In genomic region chr5:108822211-108822947, GRCh38 we compare ENCODE assay signal across 19 cellular contexts.
DNase-seq lines count a peak whose midpoint lies in the region; ATAC-seq, FAIRE-seq and TF ChIP-seq lines count a peak whose summit lies in the region.
"Had no signal": no experiment of that assay in that cellular context is flagged by ENCODE, and none has a peak within 500 bp of the region (broad histone marks: within the 10 kb centered on the region; RNA-seq: fewer than 3 reads in every experiment).

No MANE protein-coding gene starts in this region.

- intact Hi-C loops in HepG2 (cut with micrococcal nuclease; ENCODE audit: unreplicated experiment) (no loop called here), right lobe of liver (cut with DNase I) (no loop called here), K562 (cut with micrococcal nuclease) (loop anchor here (10.0 kb wide), 1 partner anchor 138 kb away; no protein-coding TSS in a partner anchor)

- DNase-seq in HepG2 (ENCODE audit: low spot score) (peak; percentile 1), right lobe of liver (no peak), K562 (ENCODE audit: extremely low read depth in 1 of 4, low spot score in 3 of 4) (no peak), cerebellar nuclear complex (lab: John Stamatoyannopoulos, UW) (no peak)
- DNase-seq: AML-193; Caco-2; Calu3; CD4-positive, alpha-beta T cell; CD8-positive, alpha-beta T cell; DMS79 treated with DMSO at 0.1 percent for 48 hours; GF-D8 had no signal

- CTCF ChIA-PET in HepG2 (lab: Yijun Ruan, JAX; ENCODE audit: low intra/inter-chr PET ratio, low total read pairs), result no interaction called here
- CTCF ChIA-PET in K562 (lab: Yijun Ruan, JAX; ENCODE audit: low intra/inter-chr PET ratio), result no interaction called here

- FAIRE-seq in HepG2 (lab: Jason Lieb, UNC) (no peak), K562 (lab: Jason Lieb, UNC) (no peak)
- FAIRE-seq: A549, GM12892, GM18507 had no signal

- H3K36me3 ChIP-seq in HepG2 (replicated peaks in 1 of 2; ENCODE audit: control insufficient read depth in 1 of 2, insufficient read depth in 2 of 2, low read length in 2 of 2) (no peaks in the 10 kb centered on the region), right lobe of liver (no peaks in the 10 kb centered on the region), K562 (ENCODE audit: control insufficient read depth, insufficient read depth, low read length) (no peaks in the 10 kb centered on the region)
- H3K36me3 ChIP-seq: BLaER1 treated with 17β-estradiol and CSF1 and Interleukin-3, amounts not matched to agents 10 nM and 100 nM had no signal

- 83% methylated on average over 7 of the region's 7 CpGs for WGBS in HepG2 (ENCODE audit: low lambda C conversion rate)
- WGBS in right lobe of liver (ENCODE audit: insufficient coverage, low coverage, low lambda C conversion rate, missing lambda C conversion rate), result 85% methylated on average over 7 of the region's 7 CpGs
- WGBS in K562 (ENCODE audit: insufficient coverage, low coverage, missing lambda C conversion rate), result 58% methylated on average over 7 of the region's 7 CpGs

- POLR2A ChIA-PET in HepG2 (lab: Yijun Ruan, JAX), result no interaction called here
- POLR2A ChIA-PET in K562 (lab: Yijun Ruan, JAX), result no interaction called here

- TF ChIP-seq POLR2A in HepG2 (IDR thresholded peaks at IDR 0.05; ENCODE audit: insufficient read depth in 1 of 2, low read depth in 2 of 2, low read length in 2 of 2), result no peak
- no peak for TF ChIP-seq POLR2A in right lobe of liver (IDR thresholded peaks at IDR 0.05)
- TF ChIP-seq POLR2A in K562 (conservative IDR thresholded peaks at IDR 0.05), result no peak

- H4K20me1 ChIP-seq in HepG2 (ENCODE audit: insufficient read depth, low read length) (no peaks in the 10 kb centered on the region), K562 (replicated peaks; ENCODE audit: control insufficient read depth, insufficient read depth, low read length) (no peaks in the 10 kb centered on the region)
- H4K20me1 ChIP-seq: BLaER1 treated with 17β-estradiol and CSF1 and Interleukin-3, amounts not matched to agents 10 nM and 100 nM had no signal

- BruUV-seq in HepG2 (replicated peaks; lab: Mats Ljungman, UMichigan) (no TSS peak), K562 (replicated peaks; lab: Mats Ljungman, UMichigan) (no TSS peak)

- H3K79me2 ChIP-seq in HepG2 (ENCODE audit: insufficient read depth, low read length), result no peaks in the 10 kb centered on the region
- H3K79me2 ChIP-seq in K562 (ENCODE audit: control insufficient read depth, insufficient read depth, low read length), result no peaks in the 10 kb centered on the region

- H3K4me1 ChIP-seq in HepG2 (ENCODE audit: insufficient read depth, low read length) (no peaks in the 10 kb centered on the region), right lobe of liver (no peaks in the 10 kb centered on the region), K562 (replicated peaks in 1 of 2; ENCODE audit: control insufficient read depth in 2 of 2, insufficient read depth in 2 of 2, low read length in 2 of 2) (no peaks in the 10 kb centered on the region)
- H3K4me1 ChIP-seq: A549, Caco-2 had no signal

- H3K4me3 ChIP-seq in HepG2 (replicated peaks in 1 of 3; ENCODE audit: insufficient read depth in 1 of 3, low read depth in 2 of 3, low read length in 3 of 3) (no peak overlapping the region), right lobe of liver (no peak overlapping the region), K562 (no peak overlapping the region)
- H3K4me3 ChIP-seq: A549; BLaER1 treated with 17β-estradiol and CSF1 and Interleukin-3, amounts not matched to agents 10 nM and 100 nM; GM12878 had no signal

- H3K9me3 ChIP-seq in HepG2 (ENCODE audit: low read length) (no peaks in the 10 kb centered on the region), right lobe of liver (no peaks in the 10 kb centered on the region), K562 (replicated peaks; ENCODE audit: control insufficient read depth, insufficient read depth, low read depth, low read length) (no peaks in the 10 kb centered on the region)
- H3K9me3 ChIP-seq: A549, Caco-2 had no signal

- H3K4me2 ChIP-seq in HepG2 (ENCODE audit: low read depth, low read length) (no peak overlapping the region), K562 (ENCODE audit: insufficient read depth, low read length) (no peak overlapping the region)
- H3K4me2 ChIP-seq: A549; BLaER1 treated with 17β-estradiol and CSF1 and Interleukin-3, amounts not matched to agents 10 nM and 100 nM had no signal

- H2AFZ ChIP-seq in HepG2 (ENCODE audit: low read length) (no peak overlapping the region), K562 (ENCODE audit: low read depth, low read length) (no peak overlapping the region)

- TF ChIP-seq EP300 in HepG2 (IDR thresholded peaks at IDR 0.05; ENCODE audit: low read depth in 2 of 2, low read length in 2 of 2), result no peak
- no peak for TF ChIP-seq EP300 in HepG2 (CRISPR knock-in tag; IDR thresholded peaks at IDR 0.05; ENCODE audit: borderline replicate concordance)
- no peak for TF ChIP-seq EP300 in K562 (IDR thresholded peaks at IDR 0.05; ENCODE audit: low read length)

- H3K27ac ChIP-seq in HepG2 (ENCODE audit: extremely low read length, insufficient read depth, low read length) (no peak overlapping the region), right lobe of liver (no peak overlapping the region), K562 (ENCODE audit: extremely low read depth, low read depth, low read length) (no peak overlapping the region)
- H3K27ac ChIP-seq: 22Rv1; A549; BLaER1 treated with 17β-estradiol and CSF1 and Interleukin-3, amounts not matched to agents 10 nM and 100 nM; C4-2B had no signal

- H3K9me1 ChIP-seq in K562 (ENCODE audit: control insufficient read depth, insufficient read depth, low read length), result no peaks in the 10 kb centered on the region

- H3K27me3 ChIP-seq in HepG2 (ENCODE audit: control insufficient read depth in 1 of 2, insufficient read depth in 2 of 2, low read length in 2 of 2) (no peaks in the 10 kb centered on the region), right lobe of liver (no peaks in the 10 kb centered on the region), K562 (ENCODE audit: control insufficient read depth in 2 of 2, insufficient read depth in 2 of 2, low read length in 2 of 2) (no peaks in the 10 kb centered on the region)
- H3K27me3 ChIP-seq: BLaER1 treated with 17β-estradiol and CSF1 and Interleukin-3, amounts not matched to agents 10 nM and 100 nM had no signal

- no peak for ATAC-seq in HepG2
- ATAC-seq in right lobe of liver, result no peak
- no peak for ATAC-seq in K562
- ATAC-seq in HG02798 (IDR thresholded peaks at IDR 0.05; ENCODE audit: poor library complexity, unreplicated experiment), result no peak
- ATAC-seq: A549; CD8-positive, alpha-beta T cell; GM12878 had no signal

- in situ Hi-C loops in HepG2 (cut with HindIII; ENCODE audit: extremely low pct_ligation_motif_present, low pct_unique_long_range_greater_than_20kb) (no loop called here), K562 (cut with MboI) (no loop called here)

- no peak for TF ChIP-seq RAD21 in HepG2 (CRISPR knock-in tag; IDR thresholded peaks at IDR 0.05)
- no peak for TF ChIP-seq RAD21 in K562 (CRISPR knock-in tag; conservative IDR thresholded peaks at IDR 0.05 in 1 of 2, IDR thresholded peaks at IDR 0.05 in 1 of 2)

- TF ChIP-seq CTCF in HepG2 (CRISPR knock-in tag; IDR thresholded peaks at IDR 0.05), result no peak
- TF ChIP-seq CTCF in right lobe of liver (IDR thresholded peaks at IDR 0.05), result no peak
- TF ChIP-seq CTCF in K562 (IDR thresholded peaks at IDR 0.05 in 2 of 3, conservative IDR thresholded peaks at IDR 0.05 in 1 of 3; ENCODE audit: insufficient read depth in 2 of 3, low read depth in 1 of 3, low read length in 3 of 3), result no peak

- H3K9ac ChIP-seq in HepG2 (ENCODE audit: insufficient read depth, low read depth, low read length) (no peak overlapping the region), K562 (ENCODE audit: insufficient read depth in 1 of 2, low read depth in 2 of 2, low read length in 2 of 2) (no peak overlapping the region)
- H3K9ac ChIP-seq: BLaER1 treated with 17β-estradiol and CSF1 and Interleukin-3, amounts not matched to agents 10 nM and 100 nM had no signal

TF ChIP-seq in HepG2, 621 proteins besides CTCF, POLR2A, EP300 and RAD21 (continues in another document):
- no peak for TF ChIP-seq JUND (CRISPR knock-in tag; IDR thresholded peaks at IDR 0.05)
- no peak for TF ChIP-seq ZNF703 (CRISPR knock-in tag; IDR thresholded peaks at IDR 0.05; ENCODE audit: borderline replicate concordance)
- TF ChIP-seq KLF11 (CRISPR knock-in tag; IDR thresholded peaks at IDR 0.05), result no peak
- no peak for TF ChIP-seq NCOA5 (CRISPR knock-in tag; IDR thresholded peaks at IDR 0.05)
- no peak for TF ChIP-seq ZFP62 (CRISPR knock-in tag; IDR thresholded peaks at IDR 0.05)
- TF ChIP-seq RORA (CRISPR knock-in tag; IDR thresholded peaks at IDR 0.05), result no peak

TF ChIP-seq in K562, 482 proteins besides CTCF, POLR2A, EP300 and RAD21:
- TF ChIP-seq TCF7L2 (IDR thresholded peaks at IDR 0.05; ENCODE audit: low read depth, low read length) (no peak), ZNF830 (CRISPR knock-in tag; IDR thresholded peaks at IDR 0.05) (no peak), ZNF766 (CRISPR knock-in tag; conservative IDR thresholded peaks at IDR 0.05) (peak; percentile 94), NCOA1 (IDR thresholded peaks at IDR 0.05; ENCODE audit: low read depth) (no peak), SPI1 (IDR thresholded peaks at IDR 0.05; ENCODE audit: borderline replicate concordance, low read depth, low read length) (peak; percentile 26; the same call in 1 of the 2 replicates), ZFP36 (IDR thresholded peaks at IDR 0.05; ENCODE audit: low read depth, low read length, partially characterized antibody) (no peak), HNRNPUL1 (IDR thresholded peaks at IDR 0.05; ENCODE audit: low read length) (no peak), ZC3H4 (CRISPR knock-in tag; IDR thresholded peaks at IDR 0.05; ENCODE audit: borderline replicate concordance) (no peak), NFE2 (IDR thresholded peaks at IDR 0.05; ENCODE audit: low read depth) (peak; percentile 20; the same call in 1 of the 2 replicates)

Comparison
In these comparisons a context has a peak if more than half of its experiments do, and no peak if none do; other contexts are left out.
1. Of the 241 proteins assayed by ChIP-seq in both HepG2 and K562: peak only in HepG2: none; only in K562: NFE2 and ZNF766; in both: none; in neither: 239.